ENCODE assay signal across 18 cellular contexts in the genomic region with DNA sequence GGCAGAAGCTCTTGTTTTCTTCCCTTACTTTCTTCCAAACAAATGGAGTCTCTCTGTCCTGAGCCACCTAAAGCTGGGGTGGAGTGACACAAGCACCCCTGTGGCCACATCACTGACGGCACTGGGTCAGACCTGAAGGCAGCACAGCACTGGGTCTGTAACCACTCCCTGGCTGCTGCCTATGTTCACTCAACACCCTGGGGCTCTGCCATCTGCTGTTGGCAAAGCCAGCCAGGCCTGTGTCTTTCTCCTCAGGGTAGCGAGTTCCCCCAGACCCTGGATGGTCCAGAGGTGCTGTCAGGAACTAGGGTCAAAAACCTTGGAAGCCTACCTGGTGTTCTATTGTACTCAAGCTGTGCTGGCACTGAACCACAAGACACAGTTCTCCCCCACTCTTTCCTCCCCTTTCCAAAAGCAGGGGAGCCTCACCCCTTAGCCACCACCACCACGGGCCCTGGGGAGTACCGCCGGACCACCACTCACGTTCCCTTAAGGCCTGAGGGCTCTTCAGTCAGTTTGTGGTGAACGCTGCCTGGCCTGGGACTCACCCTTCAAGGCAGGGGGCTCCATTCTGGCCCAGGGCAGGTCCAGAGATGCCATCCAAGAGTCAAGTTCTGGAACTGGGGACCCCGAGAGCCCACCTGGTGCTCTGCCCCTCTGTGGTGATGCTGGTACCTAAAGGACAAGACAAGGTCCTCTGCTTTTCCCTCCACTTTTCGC. TPM values are rescaled to one million over a fixed set of nuclear protein-coding genes. Genes with fewer than 3 reads are reported as not detected.
"Had no signal": no experiment of that assay in that cellular context is flagged by ENCODE, and none has a peak within 500 bp of the region (broad histone marks: within the 10 kb centered on the region; RNA-seq: fewer than 3 reads in every experiment).

No MANE protein-coding gene starts in this region.

- H3K27me3 ChIP-seq: esophagus muscularis mucosa, gastrocnemius medialis, ovary, uterus had no signal

- DNase-seq: effector memory CD4-positive, alpha-beta T cell; gastrocnemius medialis; heart right ventricle; left cardiac atrium; mucosa of descending colon; naive thymus-derived CD8-positive, alpha-beta T cell; ovary; right cardiac atrium; small intestine; stimulated activated CD4-positive, alpha-beta T cell treated with anti-CD3 and anti-CD28 coated beads, Interleukin-2, amount 100 ng/mL, for 48 hours; stimulated activated naive CD4-positive, alpha-beta T cell treated with Interleukin-2 at 50 U/mL for 16 hours; trophoblast cell; uterus had no signal

- H3K36me3 ChIP-seq: gastrocnemius medialis, ovary, uterus had no signal

- H3K4me3 ChIP-seq: esophagus muscularis mucosa, gastrocnemius medialis, heart right ventricle, mucosa of descending colon, ovary, uterus had no signal

- H3K9me3 ChIP-seq: esophagus muscularis mucosa, gastrocnemius medialis, heart right ventricle, mucosa of descending colon, ovary, uterus had no signal

- ATAC-seq: gastrocnemius medialis; heart right ventricle; left cardiac atrium; mucosa of descending colon; naive thymus-derived CD8-positive, alpha-beta T cell; right cardiac atrium had no signal

- H3K27ac ChIP-seq: esophagus muscularis mucosa, gastrocnemius medialis, heart right ventricle, ovary, uterus had no signal

- H3K4me1 ChIP-seq: esophagus muscularis mucosa, gastrocnemius medialis, heart right ventricle, uterus had no signal

RNA-seq across cellular contexts. Expression of gene TMEM271, which starts 31.5 kb away (rescaled TPM):
- total RNA-seq: fibroblast of villous mesenchyme; gastrocnemius medialis; heart right ventricle; left cardiac atrium; liver; lung microvascular endothelial cell; naive thymus-derived CD8-positive, alpha-beta T cell; ovary; progenitor cell of endocrine pancreas; right cardiac atrium; uterus had no signal
